In genomic region chr10:74827045-74827441, GRCh38 we compare ENCODE assay signal across 1 cellular context.
TF ChIP-seq lines count a peak whose summit lies in the region.

No MANE protein-coding gene starts in this region.

TF ChIP-seq in K562, 482 proteins besides CTCF, POLR2A, EP300 and RAD21 (continued from another document and continues in another):
- TF ChIP-seq TRIM25 (IDR thresholded peaks at IDR 0.05; ENCODE audit: borderline replicate concordance) = peak; percentile 78; the same call in 1 of the 2 replicates
- TF ChIP-seq BHLHE40 (IDR thresholded peaks at IDR 0.05; ENCODE audit: low read length) = no peak
- TF ChIP-seq ZFPM2 (CRISPR knock-in tag; IDR thresholded peaks at IDR 0.05) = no peak
- no peak for TF ChIP-seq CCNT2 (IDR thresholded peaks at IDR 0.05; ENCODE audit: borderline replicate concordance, extremely low read depth, insufficient read length, low read depth, low read length)
- no peak for TF ChIP-seq FOXM1 (IDR thresholded peaks at IDR 0.05; ENCODE audit: low read depth)
- TF ChIP-seq FOXM1 (CRISPR knock-in tag; IDR thresholded peaks at IDR 0.05; ENCODE audit: low read depth) = no peak
- TF ChIP-seq, protein P1, sequence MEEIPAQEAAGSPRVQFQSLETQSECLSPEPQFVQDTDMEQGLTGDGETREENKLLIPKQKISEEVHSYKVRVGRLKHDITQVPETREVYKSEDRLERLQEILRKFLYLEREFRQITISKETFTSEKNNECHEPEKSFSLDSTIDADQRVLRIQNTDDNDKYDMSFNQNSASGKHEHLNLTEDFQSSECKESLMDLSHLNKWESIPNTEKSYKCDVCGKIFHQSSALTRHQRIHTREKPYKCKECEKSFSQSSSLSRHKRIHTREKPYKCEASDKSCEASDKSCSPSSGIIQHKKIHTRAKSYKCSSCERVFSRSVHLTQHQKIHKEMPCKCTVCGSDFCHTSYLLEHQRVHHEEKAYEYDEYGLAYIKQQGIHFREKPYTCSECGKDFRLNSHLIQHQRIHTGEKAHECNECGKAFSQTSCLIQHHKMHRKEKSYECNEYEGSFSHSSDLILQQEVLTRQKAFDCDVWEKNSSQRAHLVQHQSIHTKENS (CRISPR knock-in tag; IDR thresholded peaks at IDR 0.05) = no peak
- TF ChIP-seq, protein P2, sequence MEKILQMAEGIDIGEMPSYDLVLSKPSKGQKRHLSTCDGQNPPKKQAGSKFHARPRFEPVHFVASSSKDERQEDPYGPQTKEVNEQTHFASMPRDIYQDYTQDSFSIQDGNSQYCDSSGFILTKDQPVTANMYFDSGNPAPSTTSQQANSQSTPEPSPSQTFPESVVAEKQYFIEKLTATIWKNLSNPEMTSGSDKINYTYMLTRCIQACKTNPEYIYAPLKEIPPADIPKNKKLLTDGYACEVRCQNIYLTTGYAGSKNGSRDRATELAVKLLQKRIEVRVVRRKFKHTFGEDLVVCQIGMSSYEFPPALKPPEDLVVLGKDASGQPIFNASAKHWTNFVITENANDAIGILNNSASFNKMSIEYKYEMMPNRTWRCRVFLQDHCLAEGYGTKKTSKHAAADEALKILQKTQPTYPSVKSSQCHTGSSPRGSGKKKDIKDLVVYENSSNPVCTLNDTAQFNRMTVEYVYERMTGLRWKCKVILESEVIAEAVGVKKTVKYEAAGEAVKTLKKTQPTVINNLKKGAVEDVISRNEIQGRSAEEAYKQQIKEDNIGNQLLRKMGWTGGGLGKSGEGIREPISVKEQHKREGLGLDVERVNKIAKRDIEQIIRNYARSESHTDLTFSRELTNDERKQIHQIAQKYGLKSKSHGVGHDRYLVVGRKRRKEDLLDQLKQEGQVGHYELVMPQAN (IDR thresholded peaks at IDR 0.05; ENCODE audit: borderline replicate concordance) = peak; percentile 53; the same call in 1 of the 2 replicates
- TF ChIP-seq ZBTB5 (IDR thresholded peaks at IDR 0.05) = peak; percentile 53; the same call in 1 of the 2 replicates
- TF ChIP-seq HOXB6 (CRISPR knock-in tag; IDR thresholded peaks at IDR 0.05; ENCODE audit: borderline replicate concordance) = no peak
- TF ChIP-seq, protein P3, sequence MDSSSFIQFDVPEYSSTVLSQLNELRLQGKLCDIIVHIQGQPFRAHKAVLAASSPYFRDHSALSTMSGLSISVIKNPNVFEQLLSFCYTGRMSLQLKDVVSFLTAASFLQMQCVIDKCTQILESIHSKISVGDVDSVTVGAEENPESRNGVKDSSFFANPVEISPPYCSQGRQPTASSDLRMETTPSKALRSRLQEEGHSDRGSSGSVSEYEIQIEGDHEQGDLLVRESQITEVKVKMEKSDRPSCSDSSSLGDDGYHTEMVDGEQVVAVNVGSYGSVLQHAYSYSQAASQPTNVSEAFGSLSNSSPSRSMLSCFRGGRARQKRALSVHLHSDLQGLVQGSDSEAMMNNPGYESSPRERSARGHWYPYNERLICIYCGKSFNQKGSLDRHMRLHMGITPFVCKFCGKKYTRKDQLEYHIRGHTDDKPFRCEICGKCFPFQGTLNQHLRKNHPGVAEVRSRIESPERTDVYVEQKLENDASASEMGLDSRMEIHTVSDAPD (CRISPR knock-in tag; IDR thresholded peaks at IDR 0.05) = no peak
- TF ChIP-seq ZC3H4 (CRISPR knock-in tag; IDR thresholded peaks at IDR 0.05; ENCODE audit: borderline replicate concordance) = no peak
- no peak for TF ChIP-seq RBBP5 (IDR thresholded peaks at IDR 0.05; ENCODE audit: borderline replicate concordance, insufficient read depth, low read length, poor library complexity, severe bottlenecking)
- no peak for TF ChIP-seq ETS2 (tag; IDR thresholded peaks at IDR 0.05; ENCODE audit: borderline replicate concordance, poor library complexity, severe bottlenecking)
- TF ChIP-seq GTF2F1 (IDR thresholded peaks at IDR 0.05; ENCODE audit: low read depth, low read length) = no peak
- no peak for TF ChIP-seq ZNF436 (CRISPR knock-in tag; IDR thresholded peaks at IDR 0.05)
- no peak for TF ChIP-seq PML (IDR thresholded peaks at IDR 0.05; ENCODE audit: low read length)
- TF ChIP-seq, protein P4, sequence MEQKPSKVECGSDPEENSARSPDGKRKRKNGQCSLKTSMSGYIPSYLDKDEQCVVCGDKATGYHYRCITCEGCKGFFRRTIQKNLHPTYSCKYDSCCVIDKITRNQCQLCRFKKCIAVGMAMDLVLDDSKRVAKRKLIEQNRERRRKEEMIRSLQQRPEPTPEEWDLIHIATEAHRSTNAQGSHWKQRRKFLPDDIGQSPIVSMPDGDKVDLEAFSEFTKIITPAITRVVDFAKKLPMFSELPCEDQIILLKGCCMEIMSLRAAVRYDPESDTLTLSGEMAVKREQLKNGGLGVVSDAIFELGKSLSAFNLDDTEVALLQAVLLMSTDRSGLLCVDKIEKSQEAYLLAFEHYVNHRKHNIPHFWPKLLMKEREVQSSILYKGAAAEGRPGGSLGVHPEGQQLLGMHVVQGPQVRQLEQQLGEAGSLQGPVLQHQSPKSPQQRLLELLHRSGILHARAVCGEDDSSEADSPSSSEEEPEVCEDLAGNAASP (IDR thresholded peaks at IDR 0.05) = no peak
- TF ChIP-seq, protein P5, sequence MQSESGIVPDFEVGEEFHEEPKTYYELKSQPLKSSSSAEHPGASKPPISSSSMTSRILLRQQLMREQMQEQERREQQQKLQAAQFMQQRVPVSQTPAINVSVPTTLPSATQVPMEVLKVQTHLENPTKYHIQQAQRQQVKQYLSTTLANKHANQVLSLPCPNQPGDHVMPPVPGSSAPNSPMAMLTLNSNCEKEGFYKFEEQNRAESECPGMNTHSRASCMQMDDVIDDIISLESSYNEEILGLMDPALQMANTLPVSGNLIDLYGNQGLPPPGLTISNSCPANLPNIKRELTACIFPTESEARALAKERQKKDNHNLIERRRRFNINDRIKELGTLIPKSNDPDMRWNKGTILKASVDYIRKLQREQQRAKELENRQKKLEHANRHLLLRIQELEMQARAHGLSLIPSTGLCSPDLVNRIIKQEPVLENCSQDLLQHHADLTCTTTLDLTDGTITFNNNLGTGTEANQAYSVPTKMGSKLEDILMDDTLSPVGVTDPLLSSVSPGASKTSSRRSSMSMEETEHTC (IDR thresholded peaks at IDR 0.05) = no peak
- TF ChIP-seq, protein P6, sequence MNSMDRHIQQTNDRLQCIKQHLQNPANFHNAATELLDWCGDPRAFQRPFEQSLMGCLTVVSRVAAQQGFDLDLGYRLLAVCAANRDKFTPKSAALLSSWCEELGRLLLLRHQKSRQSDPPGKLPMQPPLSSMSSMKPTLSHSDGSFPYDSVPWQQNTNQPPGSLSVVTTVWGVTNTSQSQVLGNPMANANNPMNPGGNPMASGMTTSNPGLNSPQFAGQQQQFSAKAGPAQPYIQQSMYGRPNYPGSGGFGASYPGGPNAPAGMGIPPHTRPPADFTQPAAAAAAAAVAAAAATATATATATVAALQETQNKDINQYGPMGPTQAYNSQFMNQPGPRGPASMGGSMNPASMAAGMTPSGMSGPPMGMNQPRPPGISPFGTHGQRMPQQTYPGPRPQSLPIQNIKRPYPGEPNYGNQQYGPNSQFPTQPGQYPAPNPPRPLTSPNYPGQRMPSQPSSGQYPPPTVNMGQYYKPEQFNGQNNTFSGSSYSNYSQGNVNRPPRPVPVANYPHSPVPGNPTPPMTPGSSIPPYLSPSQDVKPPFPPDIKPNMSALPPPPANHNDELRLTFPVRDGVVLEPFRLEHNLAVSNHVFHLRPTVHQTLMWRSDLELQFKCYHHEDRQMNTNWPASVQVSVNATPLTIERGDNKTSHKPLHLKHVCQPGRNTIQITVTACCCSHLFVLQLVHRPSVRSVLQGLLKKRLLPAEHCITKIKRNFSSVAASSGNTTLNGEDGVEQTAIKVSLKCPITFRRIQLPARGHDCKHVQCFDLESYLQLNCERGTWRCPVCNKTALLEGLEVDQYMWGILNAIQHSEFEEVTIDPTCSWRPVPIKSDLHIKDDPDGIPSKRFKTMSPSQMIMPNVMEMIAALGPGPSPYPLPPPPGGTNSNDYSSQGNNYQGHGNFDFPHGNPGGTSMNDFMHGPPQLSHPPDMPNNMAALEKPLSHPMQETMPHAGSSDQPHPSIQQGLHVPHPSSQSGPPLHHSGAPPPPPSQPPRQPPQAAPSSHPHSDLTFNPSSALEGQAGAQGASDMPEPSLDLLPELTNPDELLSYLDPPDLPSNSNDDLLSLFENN (IDR thresholded peaks at IDR 0.05; ENCODE audit: low read depth in 2 of 2, low read length in 2 of 2) = no peak
- no peak for TF ChIP-seq ZNF354B (CRISPR knock-in tag; IDR thresholded peaks at IDR 0.05)
- no peak for TF ChIP-seq ZNF263 (CRISPR knock-in tag; IDR thresholded peaks at IDR 0.05; ENCODE audit: borderline replicate concordance)
- TF ChIP-seq RFX1 (IDR thresholded peaks at IDR 0.05) = no peak
- no peak for TF ChIP-seq TAF9B (IDR thresholded peaks at IDR 0.05; ENCODE audit: partially characterized antibody)
- no peak for TF ChIP-seq ZKSCAN1 (IDR thresholded peaks at IDR 0.05; ENCODE audit: low read depth, low read length)
- TF ChIP-seq ZBTB26 (CRISPR knock-in tag; IDR thresholded peaks at IDR 0.05) = peak; percentile 99
- TF ChIP-seq RFX7 (CRISPR knock-in tag; IDR thresholded peaks at IDR 0.05) = no peak
- peak in 1 of 2 experiments; percentile 25; a peak in 1 of 4 replicates for TF ChIP-seq KDM1A (IDR thresholded peaks at IDR 0.05)
- TF ChIP-seq TSC22D4 (tag; IDR thresholded peaks at IDR 0.05) = peak; percentile 96
- TF ChIP-seq, protein P7, sequence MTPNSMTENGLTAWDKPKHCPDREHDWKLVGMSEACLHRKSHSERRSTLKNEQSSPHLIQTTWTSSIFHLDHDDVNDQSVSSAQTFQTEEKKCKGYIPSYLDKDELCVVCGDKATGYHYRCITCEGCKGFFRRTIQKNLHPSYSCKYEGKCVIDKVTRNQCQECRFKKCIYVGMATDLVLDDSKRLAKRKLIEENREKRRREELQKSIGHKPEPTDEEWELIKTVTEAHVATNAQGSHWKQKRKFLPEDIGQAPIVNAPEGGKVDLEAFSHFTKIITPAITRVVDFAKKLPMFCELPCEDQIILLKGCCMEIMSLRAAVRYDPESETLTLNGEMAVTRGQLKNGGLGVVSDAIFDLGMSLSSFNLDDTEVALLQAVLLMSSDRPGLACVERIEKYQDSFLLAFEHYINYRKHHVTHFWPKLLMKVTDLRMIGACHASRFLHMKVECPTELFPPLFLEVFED (CRISPR knock-in tag; conservative IDR thresholded peaks at IDR 0.05) = peak; percentile 98
- no peak for TF ChIP-seq STAT5B (CRISPR knock-in tag; IDR thresholded peaks at IDR 0.05)
- TF ChIP-seq TAL1 (IDR thresholded peaks at IDR 0.05) = peak; percentile 20; the same call in 1 of the 2 replicates
- TF ChIP-seq CSDE1 (IDR thresholded peaks at IDR 0.05) = 0 out of 4 replicates have a peak, but pooled peaks of 1 of the 2 experiments have one; percentile 16
- no peak for TF ChIP-seq NFXL1 (CRISPR knock-in tag; IDR thresholded peaks at IDR 0.05)
- TF ChIP-seq ZFX (CRISPR knock-in tag; IDR thresholded peaks at IDR 0.05) = no peak
- no peak for TF ChIP-seq ATF2 (CRISPR knock-in tag; IDR thresholded peaks at IDR 0.05)
- peak; percentile 74; the same call in 1 of the 2 replicates for TF ChIP-seq MTA1 (IDR thresholded peaks at IDR 0.05; ENCODE audit: borderline replicate concordance)
- no peak for TF ChIP-seq NR2C1 (IDR thresholded peaks at IDR 0.05)
- TF ChIP-seq NR2C1 (tag; IDR thresholded peaks at IDR 0.05) = no peak
- no peak for TF ChIP-seq SUPT5H (IDR thresholded peaks at IDR 0.05)
- TF ChIP-seq BDP1 (IDR thresholded peaks at IDR 0.05; ENCODE audit: insufficient read depth, insufficient read length) = no peak
- no peak for TF ChIP-seq ZNF133 (CRISPR knock-in tag; IDR thresholded peaks at IDR 0.05)
- peak; percentile 44; the same call in 1 of the 2 replicates for TF ChIP-seq NR4A1 (CRISPR knock-in tag; IDR thresholded peaks at IDR 0.05)
- TF ChIP-seq NR4A1 (tag; IDR thresholded peaks at IDR 0.05) = no peak
